In genomic region chr11:69817265-69818236, GRCh38 we compare ENCODE assay signal across 14 cellular contexts. TPM values are rescaled to one million over a fixed set of nuclear protein-coding genes. Genes with fewer than 3 reads are reported as not detected.
DNase-seq lines count a peak whose midpoint lies in the region; ATAC-seq and TF ChIP-seq lines count a peak whose summit lies in the region.
"Had no signal": no experiment of that assay in that cellular context is flagged by ENCODE, and none has a peak within 500 bp of the region (broad histone marks: within the 10 kb centered on the region; RNA-seq: fewer than 3 reads in every experiment).

No MANE protein-coding gene starts in this region.

- H2BK5ac ChIP-seq in trophoblast cell (ENCODE audit: low read depth, low read length, poor library complexity), result no peak overlapping the region

- H3K27me3 ChIP-seq in PC-9 (ENCODE audit: insufficient read depth, low read depth), result peaks cover 45% of the 10 kb centered on the region
- H3K27me3 ChIP-seq in trophoblast cell (ENCODE audit: insufficient read depth, low read length), result peaks cover 60% of the 10 kb centered on the region
- peaks cover 6% of the 10 kb centered on the region for H3K27me3 ChIP-seq in CD8-positive, alpha-beta memory T cell (ENCODE audit: insufficient read depth, low read length, poor library complexity, severe bottlenecking)

- H3K14ac ChIP-seq in trophoblast cell (ENCODE audit: low read length), result no peak overlapping the region

- peaks cover 23% of the 10 kb centered on the region for H3K27me3 Mint-ChIP-seq in glutamatergic neuron (ENCODE audit: unreplicated experiment)
- peaks cover 22 to 40% of the 10 kb centered on the region in 2 donors for H3K27me3 Mint-ChIP-seq in CD8-positive, alpha-beta memory T cell

- H3K4me1 ChIP-seq in PC-9 (replicated peaks; ENCODE audit: insufficient read depth), result peaks cover 8% of the 10 kb centered on the region; the same call in 1 of the 2 replicates
- H3K4me1 ChIP-seq in trophoblast cell (ENCODE audit: control insufficient read depth in 1 of 2, insufficient read depth in 2 of 2, low read length in 2 of 2), result peaks cover 5 to 12% of the 10 kb centered on the region in 2 experiments
- H3K4me1 ChIP-seq in CD8-positive, alpha-beta memory T cell (ENCODE audit: insufficient read depth, low read length), result no peaks in the 10 kb centered on the region
- H3K4me1 ChIP-seq: HAP-1 had no signal

- no peak overlapping the region for H3K27ac Mint-ChIP-seq in glutamatergic neuron (ENCODE audit: unreplicated experiment)
- no peak overlapping the region for H3K27ac Mint-ChIP-seq in CD8-positive, alpha-beta memory T cell
- H3K27ac Mint-ChIP-seq: activated CD4-positive, alpha-beta memory T cell treated with anti-CD3 and anti-CD28 coated beads for 36 hours; activated naive CD4-positive, alpha-beta T cell treated with anti-CD3 and anti-CD28 coated beads, Interleukin-2, amount 50 U/mL, for 72 hours had no signal

- H4K20me1 ChIP-seq in PC-9 (ENCODE audit: insufficient read depth), result no peaks in the 10 kb centered on the region

- DNase-seq in NCI-H748 (lab: John Stamatoyannopoulos, UW; ENCODE audit: unreplicated experiment), result peak; percentile 34
- DNase-seq in NCI-H748 treated with DMSO at 0.1 percent for 48 hours (lab: John Stamatoyannopoulos, UW), result no peak
- peak in 1 of 2 experiments; percentile 38 for DNase-seq in PC-9
- peak; percentile 54 for DNase-seq in glutamatergic neuron
- DNase-seq in trophoblast cell, result peak in 1 of 2 donors; percentile 40
- no peak for DNase-seq in CD8-positive, alpha-beta memory T cell
- DNase-seq: activated CD4-positive, alpha-beta memory T cell treated with anti-CD3 and anti-CD28 coated beads for 36 hours; NCI-H1092; NCI-H510A treated with DMSO at 0.1 percent for 48 hours had no signal

- H3K27ac ChIP-seq in PC-9 (no peak overlapping the region), trophoblast cell (ENCODE audit: low read depth, low read length) (no peak overlapping the region)
- H3K27ac ChIP-seq in CD8-positive, alpha-beta memory T cell (ENCODE audit: low read depth, low read length), result no peak overlapping the region

- H3F3A ChIP-seq in PC-9 (ENCODE audit: insufficient read depth, low read depth), result peaks cover 25% of the 10 kb centered on the region; the same call in 1 of the 2 replicates

- H3K79me2 ChIP-seq in PC-9 (ENCODE audit: low read depth) (no peaks in the 10 kb centered on the region), trophoblast cell (ENCODE audit: control insufficient read depth, insufficient read depth, low read length, poor library complexity) (no peaks in the 10 kb centered on the region)

- POLR2A ChIA-PET in PC-9 (lab: Charles Lee; ENCODE audit: unreplicated experiment), result interaction anchor here (0.6 kb wide), 1 partner anchor 387 kb away, joined by 3 read pairs; no protein-coding TSS in a partner anchor
- POLR2A ChIA-PET in CD8-positive, alpha-beta memory T cell (lab: Charles Lee), result no interaction called here

- no peak overlapping the region for H3K4me3 Mint-ChIP-seq in glutamatergic neuron (ENCODE audit: unreplicated experiment)
- H3K4me3 Mint-ChIP-seq in CD8-positive, alpha-beta memory T cell, result no peak overlapping the region
- H3K4me3 Mint-ChIP-seq: activated CD4-positive, alpha-beta memory T cell treated with anti-CD3 and anti-CD28 coated beads for 36 hours had no signal

- H3K18ac ChIP-seq in trophoblast cell (ENCODE audit: low read length), result no peak overlapping the region

- no TSS peak for BruUV-seq in PC-9 (replicated peaks; lab: Mats Ljungman, UMichigan)

- CTCF ChIA-PET in PC-9 (lab: Charles Lee), result no interaction called here
- CTCF ChIA-PET in CD8-positive, alpha-beta memory T cell (lab: Charles Lee), result no interaction called here

- H3K9ac ChIP-seq in trophoblast cell (ENCODE audit: low read length), result no peak overlapping the region

- no peak overlapping the region for H4K12ac ChIP-seq in trophoblast cell (ENCODE audit: low read depth, low read length)

- H3K4me2 ChIP-seq in PC-9, result peak overlapping the region; percentile 99
- peak overlapping the region; percentile 76 for H3K4me2 ChIP-seq in trophoblast cell (ENCODE audit: low read length)

- no peak overlapping the region for H3K23ac ChIP-seq in trophoblast cell (ENCODE audit: low read length)

- H2AFZ ChIP-seq in PC-9, result peak overlapping the region; percentile 88
- H2AFZ ChIP-seq in trophoblast cell (ENCODE audit: insufficient read depth, low read length, poor library complexity), result no peak overlapping the region

- H3K4ac ChIP-seq in trophoblast cell (ENCODE audit: low read depth, low read length), result no peak overlapping the region

- TF ChIP-seq CTCF in PC-9 (conservative IDR thresholded peaks at IDR 0.05), result no peak
- no peak for TF ChIP-seq CTCF in glutamatergic neuron (IDR thresholded peaks at IDR 0.05; ENCODE audit: partially characterized antibody, unreplicated experiment)

- peaks cover 6% of the 10 kb centered on the region for H3K36me3 Mint-ChIP-seq in glutamatergic neuron (ENCODE audit: unreplicated experiment)
- H3K36me3 Mint-ChIP-seq in CD8-positive, alpha-beta memory T cell, result no peaks in the 10 kb centered on the region
- H3K36me3 Mint-ChIP-seq: activated CD4-positive, alpha-beta memory T cell treated with anti-CD3 and anti-CD28 coated beads for 36 hours; activated naive CD4-positive, alpha-beta T cell treated with anti-CD3 and anti-CD28 coated beads, Interleukin-2, amount 50 U/mL, for 72 hours had no signal

- no peaks in the 10 kb centered on the region for H3K9me2 ChIP-seq in PC-9 (ENCODE audit: insufficient read depth)

- no peaks in the 10 kb centered on the region for H3K4me1 Mint-ChIP-seq in glutamatergic neuron (ENCODE audit: low read depth, unreplicated experiment)
- H3K4me1 Mint-ChIP-seq in CD8-positive, alpha-beta memory T cell, result no peaks in the 10 kb centered on the region

- H3K9me3 Mint-ChIP-seq in glutamatergic neuron (ENCODE audit: unreplicated experiment), result peaks cover 7% of the 10 kb centered on the region
- H3K9me3 Mint-ChIP-seq in CD8-positive, alpha-beta memory T cell, result no peaks in the 10 kb centered on the region
- H3K9me3 Mint-ChIP-seq: activated CD4-positive, alpha-beta memory T cell treated with anti-CD3 and anti-CD28 coated beads for 36 hours; activated naive CD4-positive, alpha-beta T cell treated with anti-CD3 and anti-CD28 coated beads, Interleukin-2, amount 50 U/mL, for 72 hours had no signal

- H2BK12ac ChIP-seq in trophoblast cell (ENCODE audit: low read length), result no peak overlapping the region

- WGBS in trophoblast cell (ENCODE audit: extremely low coverage, insufficient coverage, insufficient read length), result no CpG with 5 or more reads among the region's 108 CpGs

- no peak overlapping the region for H2AK5ac ChIP-seq in trophoblast cell (ENCODE audit: low read length)

- H3K36me3 ChIP-seq in PC-9 (ENCODE audit: low read depth) (no peaks in the 10 kb centered on the region), trophoblast cell (ENCODE audit: control insufficient read depth in 1 of 2, insufficient read depth in 2 of 2, low read length in 2 of 2) (no peaks in the 10 kb centered on the region)
- no peaks in the 10 kb centered on the region for H3K36me3 ChIP-seq in CD8-positive, alpha-beta memory T cell (ENCODE audit: insufficient read depth, low read length)
- H3K36me3 ChIP-seq: HAP-1 had no signal

- H3K9me3 ChIP-seq in PC-9 (ENCODE audit: insufficient read depth, low read depth) (no peaks in the 10 kb centered on the region), trophoblast cell (ENCODE audit: insufficient read depth, low read depth, low read length) (peaks cover 16% of the 10 kb centered on the region)
- no peaks in the 10 kb centered on the region for H3K9me3 ChIP-seq in CD8-positive, alpha-beta memory T cell (ENCODE audit: low read length)
- H3K9me3 ChIP-seq: HAP-1 had no signal

- H3K79me1 ChIP-seq in trophoblast cell (ENCODE audit: low read length), result no peaks in the 10 kb centered on the region

- ATAC-seq in HG03565 (IDR thresholded peaks at IDR 0.05; ENCODE audit: unreplicated experiment), result no peak
- no peak for ATAC-seq in GM19452 (IDR thresholded peaks at IDR 0.05; ENCODE audit: unreplicated experiment)

- peak overlapping the region; percentile 66 for H3K4me3 ChIP-seq in PC-9
- H3K4me3 ChIP-seq in trophoblast cell (ENCODE audit: low read depth, low read length), result no peak overlapping the region
- H3K4me3 ChIP-seq in CD8-positive, alpha-beta memory T cell (ENCODE audit: low read length), result no peak overlapping the region
- H3K4me3 ChIP-seq: HAP-1 had no signal

- H4K91ac ChIP-seq in trophoblast cell (ENCODE audit: low read depth, low read length), result no peak overlapping the region

- no peak overlapping the region for H4K8ac ChIP-seq in trophoblast cell (ENCODE audit: low read depth, low read length)

- intact Hi-C loops in PC-9 (cut with micrococcal nuclease; ENCODE audit: unreplicated experiment), result no loop called here

- H2BK120ac ChIP-seq in trophoblast cell (ENCODE audit: insufficient read depth, low read length, poor library complexity), result no peak overlapping the region

RNA-seq across cellular contexts. Expression of gene FGF3, which starts 1.7 kb away (rescaled TPM):
- not detected in 2 replicates for total RNA-seq in PC-9 (2021)
- total RNA-seq in glutamatergic neuron (ENCODE audit: unreplicated experiment), result not detected
- not detected in 2 replicates for polyA plus RNA-seq in trophoblast cell (2013)
- total RNA-seq in CD8-positive, alpha-beta memory T cell, result not detected
- polyA plus RNA-seq in CD8-positive, alpha-beta memory T cell, result not detected
- total RNA-seq: activated CD4-positive, alpha-beta memory T cell treated with anti-CD3 and anti-CD28 coated beads for 36 hours; activated naive CD4-positive, alpha-beta T cell treated with anti-CD3 and anti-CD28 coated beads, Interleukin-2, amount 50 U/mL, for 72 hours; myocyte had no signal

RNA-seq across cellular contexts. Expression of gene FGF4, which starts 42.4 kb away (rescaled TPM):
- total RNA-seq in PC-9 (2021) (not detected in 2 replicates), glutamatergic neuron (ENCODE audit: unreplicated experiment) (0.37 TPM)
- polyA plus RNA-seq in trophoblast cell (2013), result 0.03 TPM in 1 of 2 replicates, not detected in the other
- not detected for total RNA-seq in CD8-positive, alpha-beta memory T cell
- not detected for polyA plus RNA-seq in CD8-positive, alpha-beta memory T cell
- total RNA-seq: activated CD4-positive, alpha-beta memory T cell treated with anti-CD3 and anti-CD28 coated beads for 36 hours; activated naive CD4-positive, alpha-beta T cell treated with anti-CD3 and anti-CD28 coated beads, Interleukin-2, amount 50 U/mL, for 72 hours; myocyte had no signal

Comparison
In these comparisons a context has a peak if more than half of its experiments do, and no peak if none do; other contexts are left out.
1. DNase-seq: peak in NCI-H748 (single experiment) and glutamatergic neuron (single experiment); none in NCI-H748 treated with DMSO at 0.1 percent for 48 hours (single experiment) and CD8-positive, alpha-beta memory T cell (0 of 5).